ENCODE assay signal across 32 cellular contexts in genomic region chr2:56347881-56348280, GRCh38.
"Had no signal": no experiment of that assay in that cellular context is flagged by ENCODE, and none has a peak within 500 bp of the region (broad histone marks: within the 10 kb centered on the region; RNA-seq: fewer than 3 reads in every experiment).

No MANE protein-coding gene starts in this region.

- H3K27me3 Mint-ChIP-seq: activated CD4-positive, alpha-beta memory T cell treated with anti-CD3 and anti-CD28 coated beads, Interleukin-2, amount 10 ng/mL, durations not matched to agents 7 days and 5 days; activated CD4-positive, alpha-beta T cell treated with anti-CD3 and anti-CD28 coated beads, Interleukin-2, amount 10 ng/mL, durations not matched to agents 7 days and 5 days; activated naive CD4-positive, alpha-beta T cell treated with anti-CD3 and anti-CD28 coated beads, Interleukin-2, amount 50 U/mL, for 24 hours; activated naive CD8-positive, alpha-beta T cell treated with anti-CD3 and anti-CD28 coated beads, Interleukin-2, amount 50 U/mL, for 24 hours; activated T-helper 17 cell treated with anti-CD3 and anti-CD28 coated beads, Interleukin-2, amount 50 U/mL, for 72 hours; naive B cell; stimulated activated memory B cell treated with anti-CD40 and anti-IgM and Interleukin-4, amounts not matched to agents 10 μg/mL and 1 μg/mL and 100 μg/mL, for 72 hours; stimulated activated naive CD8-positive, alpha-beta T cell treated with anti-CD3 and anti-CD28 coated beads, Interleukin-15, amount 100 ng/mL, for 72 hours had no signal

- H3K27ac ChIP-seq: breast epithelium, gastroesophageal sphincter, heart left ventricle, pancreas, prostate gland, sigmoid colon, upper lobe of left lung, vagina had no signal

- H3K36me3 ChIP-seq: breast epithelium, gastroesophageal sphincter, heart left ventricle, pancreas, prostate gland, sigmoid colon, upper lobe of left lung, vagina had no signal

- ATAC-seq: activated naive CD8-positive, alpha-beta T cell treated with anti-CD3 and anti-CD28 coated beads, Interleukin-2, amount 50 U/mL, for 24 hours; activated T-cell treated with anti-CD3 and anti-CD28 coated beads, Interleukin-2, amount 50 U/mL, for 4 hours; activated T-helper 17 cell treated with anti-CD3 and anti-CD28 coated beads, Interleukin-2, amount 50 U/mL, for 72 hours; gastroesophageal sphincter; heart left ventricle; left colon; pancreas; stimulated activated naive CD8-positive, alpha-beta T cell treated with anti-CD3 and anti-CD28 coated beads, Interleukin-15, amount 100 ng/mL, for 72 hours had no signal

- H3K4me1 ChIP-seq: breast epithelium, gastroesophageal sphincter, pancreas, prostate gland, sigmoid colon, upper lobe of left lung, vagina had no signal

- H3K9me3 ChIP-seq: breast epithelium, gastroesophageal sphincter, heart left ventricle, pancreas, prostate gland, sigmoid colon, upper lobe of left lung, vagina had no signal

- H3K9me3 Mint-ChIP-seq: activated CD4-positive, alpha-beta memory T cell treated with anti-CD3 and anti-CD28 coated beads, Interleukin-2, amount 10 ng/mL, durations not matched to agents 7 days and 5 days; activated CD4-positive, alpha-beta T cell treated with anti-CD3 and anti-CD28 coated beads, Interleukin-2, amount 10 ng/mL, durations not matched to agents 7 days and 5 days; activated naive CD4-positive, alpha-beta T cell treated with anti-CD3 and anti-CD28 coated beads, Interleukin-2, amount 50 U/mL, for 24 hours; activated T-cell treated with anti-CD3 and anti-CD28 coated beads, Interleukin-2, amount 50 U/mL, for 4 hours; activated T-helper 17 cell treated with anti-CD3 and anti-CD28 coated beads, Interleukin-2, amount 50 U/mL, for 72 hours; mesothelial cell of epicardium; neural crest cell; stimulated activated memory B cell treated with anti-CD40 and anti-IgM and Interleukin-4, amounts not matched to agents 10 μg/mL and 1 μg/mL and 100 μg/mL, for 72 hours; stimulated activated naive CD8-positive, alpha-beta T cell treated with anti-CD3 and anti-CD28 coated beads, Interleukin-15, amount 100 ng/mL, for 72 hours had no signal

- H3K4me1 Mint-ChIP-seq: activated CD4-positive, alpha-beta memory T cell treated with anti-CD3 and anti-CD28 coated beads, Interleukin-2, amount 10 ng/mL, durations not matched to agents 7 days and 5 days; activated CD4-positive, alpha-beta T cell treated with anti-CD3 and anti-CD28 coated beads, Interleukin-2, amount 10 ng/mL, durations not matched to agents 7 days and 5 days; activated naive CD4-positive, alpha-beta T cell treated with anti-CD3 and anti-CD28 coated beads, Interleukin-2, amount 50 U/mL, for 24 hours; activated naive CD8-positive, alpha-beta T cell treated with anti-CD3 and anti-CD28 coated beads, Interleukin-2, amount 50 U/mL, for 24 hours; activated T-helper 17 cell treated with anti-CD3 and anti-CD28 coated beads, Interleukin-2, amount 50 U/mL, for 72 hours; immature natural killer cell; naive B cell; neural crest cell; stimulated activated memory B cell treated with anti-CD40 and anti-IgM and Interleukin-4, amounts not matched to agents 10 μg/mL and 1 μg/mL and 100 μg/mL, for 72 hours; stimulated activated naive CD8-positive, alpha-beta T cell treated with anti-CD3 and anti-CD28 coated beads, Interleukin-15, amount 100 ng/mL, for 72 hours had no signal

- H3K27ac Mint-ChIP-seq: activated CD4-positive, alpha-beta memory T cell treated with anti-CD3 and anti-CD28 coated beads, Interleukin-2, amount 10 ng/mL, durations not matched to agents 7 days and 5 days; activated CD4-positive, alpha-beta T cell treated with anti-CD3 and anti-CD28 coated beads, Interleukin-2, amount 10 ng/mL, durations not matched to agents 7 days and 5 days; activated naive CD4-positive, alpha-beta T cell treated with anti-CD3 and anti-CD28 coated beads, Interleukin-2, amount 50 U/mL, for 24 hours; activated naive CD8-positive, alpha-beta T cell treated with anti-CD3 and anti-CD28 coated beads, Interleukin-2, amount 50 U/mL, for 24 hours; activated T-helper 17 cell treated with anti-CD3 and anti-CD28 coated beads, Interleukin-2, amount 50 U/mL, for 72 hours; immature natural killer cell; mesothelial cell of epicardium; naive B cell; stimulated activated memory B cell treated with anti-CD40 and anti-IgM and Interleukin-4, amounts not matched to agents 10 μg/mL and 1 μg/mL and 100 μg/mL, for 72 hours; stimulated activated naive CD8-positive, alpha-beta T cell treated with anti-CD3 and anti-CD28 coated beads, Interleukin-15, amount 100 ng/mL, for 72 hours had no signal

- H3K27me3 ChIP-seq: breast epithelium, gastroesophageal sphincter, heart left ventricle, pancreas, sigmoid colon, upper lobe of left lung, vagina had no signal

- H3K4me3 Mint-ChIP-seq: activated CD4-positive, alpha-beta memory T cell treated with anti-CD3 and anti-CD28 coated beads, Interleukin-2, amount 10 ng/mL, durations not matched to agents 7 days and 5 days; activated CD4-positive, alpha-beta T cell treated with anti-CD3 and anti-CD28 coated beads, Interleukin-2, amount 10 ng/mL, durations not matched to agents 7 days and 5 days; activated naive CD4-positive, alpha-beta T cell treated with anti-CD3 and anti-CD28 coated beads, Interleukin-2, amount 50 U/mL, for 24 hours; activated naive CD8-positive, alpha-beta T cell treated with anti-CD3 and anti-CD28 coated beads, Interleukin-2, amount 50 U/mL, for 24 hours; activated T-cell treated with anti-CD3 and anti-CD28 coated beads, Interleukin-2, amount 50 U/mL, for 4 hours; activated T-helper 17 cell treated with anti-CD3 and anti-CD28 coated beads, Interleukin-2, amount 50 U/mL, for 72 hours; immature natural killer cell; mesothelial cell of epicardium; naive B cell; neural crest cell; stimulated activated memory B cell treated with anti-CD40 and anti-IgM and Interleukin-4, amounts not matched to agents 10 μg/mL and 1 μg/mL and 100 μg/mL, for 72 hours; stimulated activated naive CD8-positive, alpha-beta T cell treated with anti-CD3 and anti-CD28 coated beads, Interleukin-15, amount 100 ng/mL, for 72 hours had no signal

- H3K36me3 Mint-ChIP-seq: activated naive CD4-positive, alpha-beta T cell treated with anti-CD3 and anti-CD28 coated beads, Interleukin-2, amount 50 U/mL, for 24 hours; immature natural killer cell; mesothelial cell of epicardium; naive B cell; stimulated activated memory B cell treated with anti-CD40 and anti-IgM and Interleukin-4, amounts not matched to agents 10 μg/mL and 1 μg/mL and 100 μg/mL, for 72 hours had no signal

- DNase-seq: activated CD4-positive, alpha-beta memory T cell treated with anti-CD3 and anti-CD28 coated beads, Interleukin-2, amount 10 ng/mL, durations not matched to agents 7 days and 5 days; activated CD4-positive, alpha-beta T cell treated with anti-CD3 and anti-CD28 coated beads, Interleukin-2, amount 10 ng/mL, durations not matched to agents 7 days and 5 days; activated CD4-positive, CD25-positive, alpha-beta regulatory T cell treated with anti-CD3 and anti-CD28 coated beads, Interleukin-2, amount 50 U/mL, for 72 hours; activated gamma-delta T cell treated with Interleukin-2 at 50 U/mL for 16 hours; activated naive CD8-positive, alpha-beta T cell treated with anti-CD3 and anti-CD28 coated beads, Interleukin-2, amount 50 U/mL, for 24 hours; activated T-cell treated with anti-CD3 and anti-CD28 coated beads, Interleukin-2, amount 50 U/mL, for 4 hours; central memory CD4-positive, alpha-beta T cell; heart left ventricle; immature natural killer cell; kidney; left colon; mammary epithelial cell; naive B cell; pancreas; retina; sigmoid colon; small intestine; stimulated activated CD4-positive, alpha-beta T cell treated with anti-CD3 and anti-CD28 coated beads, Interleukin-4, amount 100 ng/mL, for 4 hours; stimulated activated CD8-positive, alpha-beta memory T cell treated with anti-CD3 and anti-CD28 coated beads, Interleukin-4, amount 100 ng/mL, for 48 hours; stimulated activated naive CD8-positive, alpha-beta T cell treated with anti-CD3 and anti-CD28 coated beads, Interleukin-15, amount 100 ng/mL, for 72 hours; substantia nigra; T-helper 9 cell; upper lobe of left lung had no signal

- H3K4me3 ChIP-seq: breast epithelium, gastroesophageal sphincter, heart left ventricle, pancreas, prostate gland, sigmoid colon, upper lobe of left lung, vagina had no signal
